In the genomic region with DNA sequence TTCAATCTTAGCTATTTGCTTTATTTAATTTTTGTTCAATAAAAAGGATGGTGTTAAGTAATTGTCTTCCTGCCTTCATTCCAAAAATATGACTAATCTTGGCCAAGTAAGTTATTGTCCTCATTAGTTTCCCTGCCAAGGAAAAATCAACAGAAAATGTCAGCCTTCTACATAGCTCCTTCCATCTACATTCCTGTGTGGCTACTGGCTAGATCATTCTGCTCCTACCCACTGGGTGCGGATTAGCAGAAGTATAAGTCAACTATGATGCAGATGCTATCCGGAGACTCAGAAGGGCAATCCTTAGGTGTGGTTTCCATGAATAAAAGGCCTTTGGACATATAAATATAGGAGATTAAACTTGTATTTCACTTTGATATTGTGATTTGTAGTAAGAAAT, we compare ENCODE assay signal across 13 cellular contexts.
DNase-seq lines count a peak whose midpoint lies in the region; ATAC-seq, FAIRE-seq and TF ChIP-seq lines count a peak whose summit lies in the region.
"Had no signal": no experiment of that assay in that cellular context is flagged by ENCODE, and none has a peak within 500 bp of the region (broad histone marks: within the 10 kb centered on the region; RNA-seq: fewer than 3 reads in every experiment).

No MANE protein-coding gene starts in this region.

- in situ Hi-C loops in brain microvascular endothelial cell (cut with HindIII; ENCODE audit: low pct_ligation_motif_present, low sequenced_read_pairs) (no loop called here), gastrocnemius medialis (cut with MboI; ENCODE audit: low sequenced_read_pairs in 4 of 4) (no loop called here)

- H3K27ac ChIP-seq in brain microvascular endothelial cell (no peak overlapping the region), gastrocnemius medialis (no peak overlapping the region), ovary (no peak overlapping the region)
- H3K27ac ChIP-seq: BLaER1 treated with 17β-estradiol and CSF1 and Interleukin-3, amounts not matched to agents 10 nM and 100 nM had no signal

- DNase-seq in AG04449 (ENCODE audit: low read depth, low spot score): peak; percentile 74
- peak; percentile 21 for DNase-seq in HTR-8/SVneo (ENCODE audit: insufficient read length, low spot score)
- peak; percentile 79 for DNase-seq in brain microvascular endothelial cell
- DNase-seq in hepatic stellate cell (ENCODE audit: low spot score): peak; percentile 47
- DNase-seq in hypothalamus (lab: John Stamatoyannopoulos, UW): no peak
- DNase-seq in gastrocnemius medialis: no peak
- no peak for DNase-seq in NCI-H1048 (lab: John Stamatoyannopoulos, UW)
- no peak for DNase-seq in ovary
- DNase-seq: activated CD4-positive, alpha-beta T cell treated with anti-CD3 and anti-CD28 coated beads for 48 hours; activated effector memory CD4-positive, alpha-beta T cell treated with anti-CD3 and anti-CD28 coated beads, Interleukin-2, amount 50 U/mL, for 16 hours; NCI-H1092 treated with DMSO at 0.1 percent for 48 hours; stimulated activated CD4-positive, alpha-beta T cell treated with anti-CD3 and anti-CD28 coated beads, Interleukin-4, amount 100 ng/mL, for 4 hours had no signal

- H3K4me1 ChIP-seq in gastrocnemius medialis: peaks cover 0 to 7% of the 10 kb centered on the region in 2 donors
- H3K4me1 ChIP-seq in ovary (ENCODE audit: insufficient read depth): peaks cover 4% of the 10 kb centered on the region

- POLR2A ChIA-PET in AG04449 (lab: Yijun Ruan, JAX): interaction anchor here (0.6 to 1.2 kb wide), 5 partner anchors 164 to 588 kb away, joined by 3 to 4 read pairs (median 3); a partner anchor contains a TSS

- H3K36me3 ChIP-seq in brain microvascular endothelial cell (replicated peaks) (no peaks in the 10 kb centered on the region), gastrocnemius medialis (no peaks in the 10 kb centered on the region), ovary (no peaks in the 10 kb centered on the region)

- TF ChIP-seq EP300 in ovary (IDR thresholded peaks at IDR 0.05): no peak

- H3K27me3 ChIP-seq in brain microvascular endothelial cell (replicated peaks) (no peaks in the 10 kb centered on the region), gastrocnemius medialis (no peaks in the 10 kb centered on the region), ovary (no peaks in the 10 kb centered on the region)
- H3K27me3 ChIP-seq: BLaER1 treated with 17β-estradiol and CSF1 and Interleukin-3, amounts not matched to agents 10 nM and 100 nM had no signal

- ATAC-seq in gastrocnemius medialis: no peak

- 35 to 63% (median 38%) methylated on average over 2 of the region's 2 CpGs for WGBS in ovary, 3 donors

- TF ChIP-seq CTCF in AG04449 (IDR thresholded peaks at IDR 0.05; ENCODE audit: insufficient read depth, low read length, missing control alignments) (no peak), brain microvascular endothelial cell (IDR thresholded peaks at IDR 0.05; ENCODE audit: low read depth, low read length, missing control alignments) (no peak), gastrocnemius medialis (IDR thresholded peaks at IDR 0.05 in 4 of 5, conservative IDR thresholded peaks at IDR 0.05 in 1 of 5) (no peak), ovary (IDR thresholded peaks at IDR 0.05) (no peak)

- intact Hi-C loops in gastrocnemius medialis (cut with DNase I; ENCODE audit: low total_unique reads): no loop called here
- intact Hi-C loops in ovary (cut with DNase I): loop anchor here in 1 of 4 donors (5.0 kb wide), 1 partner anchor 848 kb away; no protein-coding TSS in a partner anchor

- no peak for TF ChIP-seq POLR2A in gastrocnemius medialis (IDR thresholded peaks at IDR 0.05)
- TF ChIP-seq POLR2A in ovary (IDR thresholded peaks at IDR 0.05): no peak

- no peak overlapping the region for H3K4me3 ChIP-seq in AG04449 (ENCODE audit: low read depth, low read length)
- no peak overlapping the region for H3K4me3 ChIP-seq in brain microvascular endothelial cell (ENCODE audit: low read depth, low read length)
- no peak overlapping the region for H3K4me3 ChIP-seq in gastrocnemius medialis
- H3K4me3 ChIP-seq in ovary: no peak overlapping the region
- H3K4me3 ChIP-seq: BLaER1 treated with 17β-estradiol and CSF1 and Interleukin-3, amounts not matched to agents 10 nM and 100 nM had no signal

- no peak for FAIRE-seq in HTR-8/SVneo (lab: Jason Lieb, UNC)

- H3K9me3 ChIP-seq in gastrocnemius medialis (no peaks in the 10 kb centered on the region), ovary (no peaks in the 10 kb centered on the region)

- CTCF ChIA-PET in AG04449 (lab: Yijun Ruan, JAX): interaction anchor here (2.4 kb wide), 1 partner anchor 42 kb away, joined by 9 read pairs; no protein-coding TSS in a partner anchor

Comparison
In these comparisons a context has a peak if more than half of its experiments do, and no peak if none do; other contexts are left out.
1. DNase-seq: peak in AG04449 (single experiment), HTR-8/SVneo (single experiment), brain microvascular endothelial cell (single experiment) and hepatic stellate cell (single experiment); none in hypothalamus (0 of 51), gastrocnemius medialis (0 of 2), NCI-H1048 (single experiment) and ovary (0 of 5).